10 cellular contexts compared by ENCODE assay signal in the genomic region with DNA sequence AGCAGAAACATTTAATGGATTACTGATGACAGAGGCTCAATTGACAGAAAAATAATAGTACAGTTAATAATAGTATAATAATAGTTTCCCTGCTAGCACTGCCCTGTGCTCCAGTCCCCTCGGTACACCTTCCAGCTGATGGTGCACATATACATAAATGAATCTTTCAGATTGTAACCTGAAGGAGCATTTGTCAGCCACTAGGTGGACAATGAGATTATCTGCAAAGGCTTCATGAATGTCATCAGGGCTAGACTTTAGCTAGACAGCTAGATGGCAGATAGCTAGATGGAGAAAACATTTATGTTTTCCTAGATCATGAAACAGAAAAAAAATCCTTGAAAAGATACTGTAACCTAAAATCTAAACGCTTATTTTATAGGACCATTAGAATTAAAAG.
A peak's percentile ranks its signal among the peaks of the same experiment; 100 is the strongest.
DNase-seq lines count a peak whose midpoint lies in the region; ATAC-seq and TF ChIP-seq lines count a peak whose summit lies in the region.
"Had no signal": no experiment of that assay in that cellular context is flagged by ENCODE, and none has a peak within 500 bp of the region (broad histone marks: within the 10 kb centered on the region; RNA-seq: fewer than 3 reads in every experiment).

No MANE protein-coding gene starts in this region.

- peak; percentile 91 for ATAC-seq in HG02588 (IDR thresholded peaks at IDR 0.05; ENCODE audit: unreplicated experiment)
- no peak for ATAC-seq in effector memory CD8-positive, alpha-beta T cell (replicated peaks)

- H3K4me1 Mint-ChIP-seq in effector memory CD8-positive, alpha-beta T cell (ENCODE audit: low read depth in 2 of 2): no peaks in the 10 kb centered on the region
- H3K4me1 Mint-ChIP-seq: naive B cell had no signal

- H3K4me3 Mint-ChIP-seq in effector memory CD8-positive, alpha-beta T cell: no peak overlapping the region
- H3K4me3 Mint-ChIP-seq: naive B cell had no signal

- H3K36me3 Mint-ChIP-seq in effector memory CD8-positive, alpha-beta T cell (ENCODE audit: insufficient read depth): no peaks in the 10 kb centered on the region
- H3K36me3 Mint-ChIP-seq: naive B cell had no signal

- H3K27me3 Mint-ChIP-seq in effector memory CD8-positive, alpha-beta T cell: no peaks in the 10 kb centered on the region
- H3K27me3 Mint-ChIP-seq: naive B cell had no signal

- no peak overlapping the region for H3K4me3 ChIP-seq in NB4 (ENCODE audit: low read depth, low read length)
- H3K4me3 ChIP-seq: BLaER1 treated with 17β-estradiol and CSF1 and Interleukin-3, amounts not matched to agents 10 nM and 100 nM had no signal

- no peak for TF ChIP-seq POLR2A in NB4 (IDR thresholded peaks at IDR 0.05; ENCODE audit: extremely low read depth, insufficient read length)

- no peak overlapping the region for H3K27ac Mint-ChIP-seq in effector memory CD8-positive, alpha-beta T cell
- H3K27ac Mint-ChIP-seq: naive B cell had no signal

- peak; percentile 36 for TF ChIP-seq CTCF in NB4 (IDR thresholded peaks at IDR 0.05; ENCODE audit: low read depth, low read length)

- DNase-seq in NCI-H526 (lab: John Stamatoyannopoulos, UW): peak; percentile 16 to 63
- DNase-seq in NCI-H526 treated with DMSO at 0.1 percent for 48 hours (lab: John Stamatoyannopoulos, UW): no peak
- peak; percentile 26 for DNase-seq in NB4 (ENCODE audit: low read depth)
- peak; percentile 5 for DNase-seq in iPS-NIHi11 (ENCODE audit: low spot score)
- no peak for DNase-seq in NCI-H187 (lab: John Stamatoyannopoulos, UW)
- DNase-seq in effector memory CD8-positive, alpha-beta T cell: no peak
- no peak for DNase-seq in G401 (ENCODE audit: low spot score)
- DNase-seq: naive B cell had no signal

- in situ Hi-C loops in G401 (cut with HindIII; ENCODE audit: low sequenced_read_pairs): no loop called here

- peaks cover 0 to 6% of the 10 kb centered on the region in 2 donors for H3K9me3 Mint-ChIP-seq in effector memory CD8-positive, alpha-beta T cell

Comparison
In these comparisons a context has a peak if more than half of its experiments do, and no peak if none do; other contexts are left out.
1. DNase-seq: peak in NCI-H526 (2 of 2), NB4 (single experiment) and iPS-NIHi11 (single experiment); none in NCI-H526 treated with DMSO at 0.1 percent for 48 hours (single experiment), NCI-H187 (0 of 2), effector memory CD8-positive, alpha-beta T cell (0 of 3) and G401 (single experiment).